In the genomic region with DNA sequence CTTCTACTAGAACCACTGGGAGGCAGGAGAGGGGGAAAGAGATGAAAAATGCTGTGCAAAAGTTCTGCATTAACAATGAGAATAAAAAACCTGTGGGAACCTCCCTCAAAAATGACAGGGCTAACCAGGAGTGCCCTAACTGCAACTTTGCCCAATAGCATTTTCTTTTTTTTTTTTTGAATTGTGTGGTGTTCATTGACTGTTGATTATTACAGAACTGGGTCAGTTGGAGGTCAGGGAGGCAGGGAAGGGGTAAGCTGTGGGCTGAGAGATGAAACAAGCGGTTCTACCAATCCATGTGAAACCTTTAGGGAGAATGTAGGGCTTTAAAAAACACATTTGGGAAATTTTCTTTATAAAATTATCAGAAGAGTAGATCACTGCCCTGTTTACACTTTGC, we compare ENCODE assay signal across 15 cellular contexts.
DNase-seq lines count a peak whose midpoint lies in the region; ATAC-seq, FAIRE-seq and TF ChIP-seq lines count a peak whose summit lies in the region.
"Had no signal": no experiment of that assay in that cellular context is flagged by ENCODE, and none has a peak within 500 bp of the region (broad histone marks: within the 10 kb centered on the region; RNA-seq: fewer than 3 reads in every experiment).

No MANE protein-coding gene starts in this region.

- H3K4me1 ChIP-seq in body of pancreas (peaks cover 33% of the 10 kb centered on the region), mesenchymal stem cell (ENCODE audit: control insufficient read depth, insufficient read depth, low read depth, low read length) (peaks cover 11% of the 10 kb centered on the region), thoracic aorta (ENCODE audit: control insufficient read depth in 1 of 2, low read depth in 2 of 2) (peaks cover 17 to 37% of the 10 kb centered on the region in 2 donors), spleen (peaks cover 0 to 30% (median 13%) of the 10 kb centered on the region in 6 donors)

- H2BK12ac ChIP-seq in mesenchymal stem cell (ENCODE audit: low read length in 2 of 2), result no peak overlapping the region

- no peak overlapping the region for H3K4ac ChIP-seq in mesenchymal stem cell (ENCODE audit: low read depth in 1 of 2, low read length in 2 of 2)

- H3K27ac ChIP-seq in body of pancreas (peak overlapping the region; percentile 86 to 92 (median 89)), mesenchymal stem cell (ENCODE audit: low read length, poor library complexity, severe bottlenecking) (peak overlapping the region; percentile 99), thoracic aorta (peak overlapping the region in 1 of 2 donors; percentile 89), spleen (peak overlapping the region in 2 of 8 donors; percentile 59 to 61)

- TF ChIP-seq POLR2A in body of pancreas (IDR thresholded peaks at IDR 0.05), result no peak
- TF ChIP-seq POLR2A in H54 (IDR thresholded peaks at IDR 0.05; ENCODE audit: low read depth, low read length), result no peak
- TF ChIP-seq POLR2A in spleen (IDR thresholded peaks at IDR 0.05), result no peak

- H3K9ac ChIP-seq in mesenchymal stem cell (ENCODE audit: low read length), result peak overlapping the region; percentile 76

- no peak overlapping the region for H2BK5ac ChIP-seq in mesenchymal stem cell (ENCODE audit: low read depth, low read length, poor library complexity, severe bottlenecking)

- H3K4me3 ChIP-seq in body of pancreas (no peak overlapping the region), mesenchymal stem cell (ENCODE audit: insufficient read depth in 1 of 2, low read depth in 1 of 2, low read length in 2 of 2) (peak overlapping the region in 1 of 2 experiments; percentile 38), thoracic aorta (peak overlapping the region; percentile 62), spleen (no peak overlapping the region)
- H3K4me3 ChIP-seq: prostate gland had no signal

- DNase-seq in body of pancreas (no peak), mesenchymal stem cell (no peak), thoracic aorta (ENCODE audit: low spot score) (no peak), H54 (ENCODE audit: insufficient read length, low spot score) (no peak), spleen (no peak), middle frontal gyrus (ENCODE audit: extremely low spot score, low spot score) (no peak)
- DNase-seq: activated CD4-positive, alpha-beta T cell treated with anti-CD3 and anti-CD28 coated beads, Interleukin-2, amount 10 ng/mL, durations not matched to agents 24 days and 14 days; effector CD4-positive, alpha-beta T cell; NCI-H2029 treated with DMSO at 0.1 percent for 48 hours; NCI-H524 treated with DMSO at 0.1 percent for 48 hours; stimulated activated CD4-positive, alpha-beta T cell treated with anti-CD3 and anti-CD28 coated beads, Interleukin-15, amount 100 ng/mL, for 24 hours; T-helper 9 cell had no signal

- no peak for TF ChIP-seq EP300 in Ishikawa (IDR thresholded peaks at IDR 0.05; ENCODE audit: borderline replicate concordance)

- intact Hi-C loops in body of pancreas (cut with DNase I) (no loop called here), spleen (cut with DNase I; ENCODE audit: low total_unique reads) (no loop called here)

- H4K8ac ChIP-seq in mesenchymal stem cell (ENCODE audit: low read length), result no peak overlapping the region

- no peaks in the 10 kb centered on the region for H3K27me3 ChIP-seq in body of pancreas
- no peaks in the 10 kb centered on the region for H3K27me3 ChIP-seq in mesenchymal stem cell (ENCODE audit: control insufficient read depth in 1 of 2, insufficient read depth in 1 of 2, low read length in 2 of 2)
- no peaks in the 10 kb centered on the region for H3K27me3 ChIP-seq in thoracic aorta (replicated peaks; ENCODE audit: insufficient read depth)
- no peaks in the 10 kb centered on the region for H3K27me3 ChIP-seq in spleen (replicated peaks in 1 of 7)

- no peaks in the 10 kb centered on the region for H3K9me3 ChIP-seq in body of pancreas
- H3K9me3 ChIP-seq in mesenchymal stem cell (ENCODE audit: control insufficient read depth, low read length), result no peaks in the 10 kb centered on the region
- H3K9me3 ChIP-seq in thoracic aorta, result no peaks in the 10 kb centered on the region
- peaks cover 0 to 10% (median 2%) of the 10 kb centered on the region in 8 donors for H3K9me3 ChIP-seq in spleen
- H3K9me3 ChIP-seq: prostate gland had no signal

- no peak for FAIRE-seq in H54 (lab: Jason Lieb, UNC)

- ATAC-seq in body of pancreas (no peak), thoracic aorta (ENCODE audit: insufficient number of reproducible peaks, low FRiP score, low read depth) (no peak)
- ATAC-seq: HCT116 had no signal

- no peak overlapping the region for H2BK15ac ChIP-seq in mesenchymal stem cell (ENCODE audit: low read depth, poor library complexity, severe bottlenecking)

- H3K4me2 ChIP-seq in mesenchymal stem cell (ENCODE audit: low read length, poor library complexity, severe bottlenecking), result no peak overlapping the region

- WGBS in body of pancreas, 2 donors, result 81 to 84% methylated on average over 1 of the region's 1 CpG
- no CpG with 5 or more reads among the region's 1 CpG for WGBS in mesenchymal stem cell
- WGBS in spleen, 5 donors, result 69 to 95% (median 81%) methylated on average over 1 of the region's 1 CpG

- H3K18ac ChIP-seq in mesenchymal stem cell (ENCODE audit: low read depth in 1 of 2, low read length in 2 of 2), result no peak overlapping the region

- H3K14ac ChIP-seq in mesenchymal stem cell (ENCODE audit: low read length in 2 of 2), result no peak overlapping the region

- no peaks in the 10 kb centered on the region for H3K36me3 ChIP-seq in body of pancreas (replicated peaks in 1 of 2; ENCODE audit: insufficient read depth in 1 of 2, low read depth in 2 of 2)
- no peaks in the 10 kb centered on the region for H3K36me3 ChIP-seq in mesenchymal stem cell (ENCODE audit: control insufficient read depth in 1 of 2, insufficient read depth in 2 of 2, low read depth in 1 of 2, low read length in 2 of 2)
- H3K36me3 ChIP-seq in thoracic aorta, result no peaks in the 10 kb centered on the region
- H3K36me3 ChIP-seq in spleen, result no peaks in the 10 kb centered on the region
- H3K36me3 ChIP-seq: prostate gland had no signal

- H3K23ac ChIP-seq in mesenchymal stem cell (ENCODE audit: low read length in 2 of 2), result no peak overlapping the region

- H2AK5ac ChIP-seq in mesenchymal stem cell (ENCODE audit: low read length, severe bottlenecking), result no peak overlapping the region

- no peak overlapping the region for H4K91ac ChIP-seq in mesenchymal stem cell (ENCODE audit: low read length)

- no peaks in the 10 kb centered on the region for H3K79me1 ChIP-seq in mesenchymal stem cell (replicated peaks; ENCODE audit: low read length, poor library complexity, severe bottlenecking)

- H2BK120ac ChIP-seq in mesenchymal stem cell (ENCODE audit: low read depth, low read length), result peak overlapping the region; percentile 71

- TF ChIP-seq CTCF in body of pancreas (IDR thresholded peaks at IDR 0.05), result no peak
- no peak for TF ChIP-seq CTCF in thoracic aorta (IDR thresholded peaks at IDR 0.05)
- TF ChIP-seq CTCF in spleen (IDR thresholded peaks at IDR 0.05 in 8 of 11, conservative IDR thresholded peaks at IDR 0.05 in 3 of 11), result no peak

- H2AFZ ChIP-seq in mesenchymal stem cell (ENCODE audit: low read depth, low read length), result no peak overlapping the region

- no peak for TF ChIP-seq RAD21 in Ishikawa (IDR thresholded peaks at IDR 0.05; ENCODE audit: low read depth)

TF ChIP-seq in Ishikawa, 13 proteins besides CTCF, POLR2A, EP300 and RAD21:
- TF ChIP-seq FOXM1 (IDR thresholded peaks at IDR 0.05; ENCODE audit: borderline replicate concordance, low read depth) (0 out of 2 replicates have a peak, but pooled peaks have one; percentile 31), NFIC (IDR thresholded peaks at IDR 0.05) (no peak), YY1 (IDR thresholded peaks at IDR 0.05; ENCODE audit: low read depth) (no peak), CREB1 (IDR thresholded peaks at IDR 0.05; ENCODE audit: low read depth) (no peak), TAF1 (IDR thresholded peaks at IDR 0.05; ENCODE audit: low read depth) (no peak), EGR1 (IDR thresholded peaks at IDR 0.05) (no peak)
- TF ChIP-seq, protein P1, sequence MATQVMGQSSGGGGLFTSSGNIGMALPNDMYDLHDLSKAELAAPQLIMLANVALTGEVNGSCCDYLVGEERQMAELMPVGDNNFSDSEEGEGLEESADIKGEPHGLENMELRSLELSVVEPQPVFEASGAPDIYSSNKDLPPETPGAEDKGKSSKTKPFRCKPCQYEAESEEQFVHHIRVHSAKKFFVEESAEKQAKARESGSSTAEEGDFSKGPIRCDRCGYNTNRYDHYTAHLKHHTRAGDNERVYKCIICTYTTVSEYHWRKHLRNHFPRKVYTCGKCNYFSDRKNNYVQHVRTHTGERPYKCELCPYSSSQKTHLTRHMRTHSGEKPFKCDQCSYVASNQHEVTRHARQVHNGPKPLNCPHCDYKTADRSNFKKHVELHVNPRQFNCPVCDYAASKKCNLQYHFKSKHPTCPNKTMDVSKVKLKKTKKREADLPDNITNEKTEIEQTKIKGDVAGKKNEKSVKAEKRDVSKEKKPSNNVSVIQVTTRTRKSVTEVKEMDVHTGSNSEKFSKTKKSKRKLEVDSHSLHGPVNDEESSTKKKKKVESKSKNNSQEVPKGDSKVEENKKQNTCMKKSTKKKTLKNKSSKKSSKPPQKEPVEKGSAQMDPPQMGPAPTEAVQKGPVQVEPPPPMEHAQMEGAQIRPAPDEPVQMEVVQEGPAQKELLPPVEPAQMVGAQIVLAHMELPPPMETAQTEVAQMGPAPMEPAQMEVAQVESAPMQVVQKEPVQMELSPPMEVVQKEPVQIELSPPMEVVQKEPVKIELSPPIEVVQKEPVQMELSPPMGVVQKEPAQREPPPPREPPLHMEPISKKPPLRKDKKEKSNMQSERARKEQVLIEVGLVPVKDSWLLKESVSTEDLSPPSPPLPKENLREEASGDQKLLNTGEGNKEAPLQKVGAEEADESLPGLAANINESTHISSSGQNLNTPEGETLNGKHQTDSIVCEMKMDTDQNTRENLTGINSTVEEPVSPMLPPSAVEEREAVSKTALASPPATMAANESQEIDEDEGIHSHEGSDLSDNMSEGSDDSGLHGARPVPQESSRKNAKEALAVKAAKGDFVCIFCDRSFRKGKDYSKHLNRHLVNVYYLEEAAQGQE (IDR thresholded peaks at IDR 0.05; ENCODE audit: low read depth), result no peak
